11 cellular contexts compared by ENCODE assay signal in the genomic region with DNA sequence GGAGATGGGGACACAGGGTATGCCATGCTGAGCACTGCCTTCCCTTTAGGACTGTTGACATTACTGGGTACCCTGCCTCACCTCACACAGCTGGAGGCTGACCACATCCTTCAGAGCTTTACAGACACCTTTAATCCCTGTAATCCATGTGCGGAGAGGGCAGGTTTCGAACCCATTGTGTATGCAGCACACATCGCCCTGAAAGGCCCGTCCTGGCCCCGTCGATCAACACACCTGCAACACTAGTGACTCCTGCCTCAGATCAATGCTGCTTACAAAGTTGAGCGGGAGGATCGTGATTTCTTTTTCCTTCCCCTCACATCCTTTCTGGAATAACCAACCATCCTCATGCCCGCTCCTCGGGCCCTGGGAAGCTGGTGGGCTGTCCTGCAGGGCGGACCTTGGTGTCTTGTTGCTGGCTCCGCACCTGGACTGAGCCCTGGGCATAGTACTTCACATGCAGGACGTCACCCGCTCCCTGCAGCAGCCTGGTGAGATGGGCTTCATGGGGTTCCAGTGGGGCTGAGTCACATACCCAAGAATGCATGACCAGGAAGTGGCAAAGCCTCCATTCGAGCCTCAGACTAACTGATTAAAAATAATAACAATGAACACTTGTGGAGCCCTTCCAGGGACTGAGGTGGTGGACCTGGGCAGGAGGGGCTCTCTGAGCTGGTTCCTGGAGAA.
DNase-seq lines count a peak whose midpoint lies in the region; ATAC-seq, FAIRE-seq and TF ChIP-seq lines count a peak whose summit lies in the region.
"Had no signal": no experiment of that assay in that cellular context is flagged by ENCODE, and none has a peak within 500 bp of the region (broad histone marks: within the 10 kb centered on the region; RNA-seq: fewer than 3 reads in every experiment).

No MANE protein-coding gene starts in this region.

- no peak overlapping the region for H2BK20ac ChIP-seq in H1 (ENCODE audit: low read length)

- no peak overlapping the region for H3K4me2 ChIP-seq in H1 (ENCODE audit: insufficient read depth in 1 of 2, low read depth in 2 of 2, low read length in 2 of 2)

- TF ChIP-seq RAD21 in Ishikawa (IDR thresholded peaks at IDR 0.05; ENCODE audit: low read depth) (no peak), H1 (IDR thresholded peaks at IDR 0.05 in 1 of 2, conservative IDR thresholded peaks at IDR 0.05 in 1 of 2; ENCODE audit: low read depth in 2 of 2, low read length in 2 of 2) (no peak)

- H2BK5ac ChIP-seq in H1 (ENCODE audit: low read depth, low read length): peak overlapping the region; percentile 2; the same call in 1 of the 2 replicates

- TF ChIP-seq CTCF in H1 (IDR thresholded peaks at IDR 0.05; ENCODE audit: control extremely low read depth in 1 of 3, insufficient read depth in 1 of 3, low read depth in 1 of 3, low read length in 3 of 3) (no peak), osteocyte (IDR thresholded peaks at IDR 0.05) (no peak)

- no peak overlapping the region for H4K5ac ChIP-seq in H1 (ENCODE audit: insufficient read length, low read depth, low read length)

- no peaks in the 10 kb centered on the region for H3K36me3 ChIP-seq in H1 (ENCODE audit: control insufficient read depth in 2 of 4, insufficient read depth in 4 of 4, low read length in 3 of 4)
- H3K36me3 ChIP-seq: stomach had no signal

- POLR2A ChIA-PET in H1 (lab: Charles Lee; ENCODE audit: partially characterized antibody): interaction anchor here (1.7 kb wide), 1 partner anchor 29 kb away, joined by 3 read pairs; no protein-coding TSS in a partner anchor

- H4K20me1 ChIP-seq in H1 (replicated peaks in 1 of 2; ENCODE audit: control insufficient read depth in 1 of 2, insufficient read depth in 2 of 2, low read length in 2 of 2): no peaks in the 10 kb centered on the region

- H3K23me2 ChIP-seq in H1 (ENCODE audit: low read depth, low read length): no peaks in the 10 kb centered on the region

- DNase-seq in D341Med (ENCODE audit: low spot score) (peak; percentile 25), H1 (ENCODE audit: low read depth in 1 of 2, low spot score in 2 of 2) (peak in 1 of 2 experiments; percentile 38), osteocyte (ENCODE audit: extremely low spot score, unreplicated experiment) (peak; percentile 72), NCI-H1436 treated with DMSO at 0.1 percent for 48 hours (lab: John Stamatoyannopoulos, UW) (no peak)
- no peak for DNase-seq in activated CD4-positive, alpha-beta T cell treated with anti-CD3 and anti-CD28 coated beads, Interleukin-2, amount 50 U/mL, for 4 hours
- DNase-seq: NCI-H2029 treated with DMSO at 0.1 percent for 48 hours, stomach had no signal

- no peaks in the 10 kb centered on the region for H3K4me1 ChIP-seq in H1 (replicated peaks in 1 of 4; ENCODE audit: control insufficient read depth in 3 of 4, insufficient read depth in 4 of 4, low read length in 3 of 4)
- H3K4me1 ChIP-seq: stomach had no signal

- H2BK12ac ChIP-seq in H1 (ENCODE audit: low read depth, low read length): peak overlapping the region; percentile 84; the same call in 1 of the 2 replicates

- ATAC-seq in GM21576 (IDR thresholded peaks at IDR 0.05; ENCODE audit: unreplicated experiment) (no peak), HG03457 (IDR thresholded peaks at IDR 0.05; ENCODE audit: unreplicated experiment) (no peak)

- H3K23ac ChIP-seq in H1 (ENCODE audit: insufficient read length): no peak overlapping the region

- no peak for TF ChIP-seq POLR2A in H1 (IDR thresholded peaks at IDR 0.05; ENCODE audit: control extremely low read depth in 1 of 2, low read depth in 2 of 2, low read length in 2 of 2)

- H4K8ac ChIP-seq in H1 (ENCODE audit: extremely low read depth, insufficient read depth, low read length): no peak overlapping the region

- CTCF ChIA-PET in H1 (lab: Charles Lee; ENCODE audit: partially characterized antibody): interaction anchor here (0.6 to 3.7 kb wide), 8 partner anchors 16 to 443 kb away, joined by 3 to 26 read pairs (median 3); no protein-coding TSS in a partner anchor

- no peak overlapping the region for H2BK120ac ChIP-seq in H1 (replicated peaks; ENCODE audit: low read depth, low read length)

- no peaks in the 10 kb centered on the region for H3K27me3 ChIP-seq in H1 (replicated peaks in 1 of 4; ENCODE audit: control insufficient read depth in 3 of 4, extremely low read depth in 1 of 4, insufficient read depth in 3 of 4, low read length in 3 of 4)

- H3K9ac ChIP-seq in H1 (replicated peaks in 1 of 4; ENCODE audit: extremely low read depth in 1 of 4, low read depth in 3 of 4, low read length in 3 of 4): no peak overlapping the region

- WGBS in H1 (ENCODE audit: extremely low coverage in 1 of 2, insufficient coverage in 1 of 2, insufficient read length in 1 of 2, insufficient replicate concordance in 2 of 2, low coverage in 1 of 2, low lambda C conversion rate in 2 of 2, missing lambda C conversion rate in 1 of 2), 2 experiments: 92% methylated on average over 14 of the region's 15 CpGs; no CpG with 5 or more reads in 1 of the 2 experiments

- H3K36me3 Mint-ChIP-seq in osteocyte (ENCODE audit: unreplicated experiment): no peaks in the 10 kb centered on the region

- FAIRE-seq in H1 (lab: Jason Lieb, UNC): no peak
- FAIRE-seq: G401.6 had no signal

- no peaks in the 10 kb centered on the region for H3K9me3 ChIP-seq in H1 (ENCODE audit: insufficient read depth in 2 of 2, low read depth in 1 of 2, low read length in 1 of 2)
- H3K9me3 ChIP-seq: stomach had no signal

- H3K27ac Mint-ChIP-seq in osteocyte (ENCODE audit: unreplicated experiment): no peak overlapping the region

- no peaks in the 10 kb centered on the region for H3K27me3 Mint-ChIP-seq in osteocyte (ENCODE audit: unreplicated experiment)

- no peak overlapping the region for H3K14ac ChIP-seq in H1 (ENCODE audit: insufficient read length)

- no peak overlapping the region for H3K4me3 ChIP-seq in H1 (ENCODE audit: extremely low read depth in 1 of 4, insufficient read depth in 2 of 4, low read depth in 3 of 4, low read length in 4 of 4)
- H3K4me3 ChIP-seq: stomach had no signal

- H3K18ac ChIP-seq in H1 (ENCODE audit: extremely low read depth, low read length): no peak overlapping the region

- peak; percentile 72; the same call in 1 of the 2 replicates for TF ChIP-seq EP300 in Ishikawa (IDR thresholded peaks at IDR 0.05; ENCODE audit: borderline replicate concordance)
- no peak for TF ChIP-seq EP300 in H1 (IDR thresholded peaks at IDR 0.05; ENCODE audit: borderline replicate concordance in 1 of 2, low read depth in 2 of 2, low read length in 2 of 2)

- H3K27ac ChIP-seq in H1 (ENCODE audit: low read depth, low read length): no peak overlapping the region
- H3K27ac ChIP-seq: stomach had no signal

- H2BK15ac ChIP-seq in H1 (ENCODE audit: low read length): 0 out of 2 replicates have a peak overlapping the region, but pooled peaks have one; percentile 61

- no peak overlapping the region for H3K4me3 Mint-ChIP-seq in osteocyte (ENCODE audit: unreplicated experiment)

- no peak overlapping the region for H2AK5ac ChIP-seq in H1 (ENCODE audit: low read depth, low read length)

- no peaks in the 10 kb centered on the region for H3K79me2 ChIP-seq in H1 (ENCODE audit: control insufficient read depth in 1 of 2, insufficient read depth in 2 of 2, low read length in 2 of 2)

- H3K79me1 ChIP-seq in H1 (ENCODE audit: low read depth, low read length): no peaks in the 10 kb centered on the region

- no peak overlapping the region for H3K56ac ChIP-seq in H1 (replicated peaks; ENCODE audit: insufficient read length, low read depth, low read length)

- H3K9me3 Mint-ChIP-seq in osteocyte (ENCODE audit: unreplicated experiment): no peaks in the 10 kb centered on the region

- H3K4ac ChIP-seq in H1 (replicated peaks; ENCODE audit: insufficient read length, low read depth, low read length): no peak overlapping the region

- H2AFZ ChIP-seq in H1 (ENCODE audit: low read length): no peak overlapping the region

- H3K4me1 Mint-ChIP-seq in osteocyte (ENCODE audit: unreplicated experiment): peaks cover 8% of the 10 kb centered on the region

- no peak overlapping the region for H4K91ac ChIP-seq in H1 (replicated peaks; ENCODE audit: insufficient read length, low read length)

TF ChIP-seq in Ishikawa, 13 proteins besides CTCF, POLR2A, EP300 and RAD21 (continues in another document):
- TF ChIP-seq FOXM1 (IDR thresholded peaks at IDR 0.05; ENCODE audit: borderline replicate concordance, low read depth) (peak; percentile 50; the same call in 1 of the 2 replicates), TEAD4 (IDR thresholded peaks at IDR 0.05) (peak; percentile 87), EGR1 (IDR thresholded peaks at IDR 0.05) (no peak), TCF12 (IDR thresholded peaks at IDR 0.05; ENCODE audit: low read depth) (peak; percentile 55), NFIC (IDR thresholded peaks at IDR 0.05) (peak; percentile 48), CREB1 (IDR thresholded peaks at IDR 0.05; ENCODE audit: low read depth) (no peak), ZBTB7A (IDR thresholded peaks at IDR 0.05; ENCODE audit: low read depth) (no peak), CEBPB (IDR thresholded peaks at IDR 0.05) (no peak)
- TF ChIP-seq, protein P1, sequence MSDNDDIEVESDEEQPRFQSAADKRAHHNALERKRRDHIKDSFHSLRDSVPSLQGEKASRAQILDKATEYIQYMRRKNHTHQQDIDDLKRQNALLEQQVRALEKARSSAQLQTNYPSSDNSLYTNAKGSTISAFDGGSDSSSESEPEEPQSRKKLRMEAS (IDR thresholded peaks at IDR 0.05): peak; percentile 33; the same call in 1 of the 2 replicates

TF ChIP-seq in H1, 55 proteins besides CTCF, POLR2A, EP300 and RAD21 (continues in another document):
- TF ChIP-seq SUZ12 (IDR thresholded peaks at IDR 0.05; ENCODE audit: low read length): no peak
- no peak for TF ChIP-seq YY1 (IDR thresholded peaks at IDR 0.05; ENCODE audit: low read depth, low read length)
- no peak for TF ChIP-seq SIRT6 (IDR thresholded peaks at IDR 0.05; ENCODE audit: low read length)
- no peak for TF ChIP-seq CHD2 (IDR thresholded peaks at IDR 0.05; ENCODE audit: low read length)
- TF ChIP-seq SAP30 (IDR thresholded peaks at IDR 0.05; ENCODE audit: insufficient read depth, insufficient replicate concordance, low read length): no peak
- no peak for TF ChIP-seq BRCA1 (IDR thresholded peaks at IDR 0.05; ENCODE audit: low read depth, low read length)
- TF ChIP-seq, protein P2, sequence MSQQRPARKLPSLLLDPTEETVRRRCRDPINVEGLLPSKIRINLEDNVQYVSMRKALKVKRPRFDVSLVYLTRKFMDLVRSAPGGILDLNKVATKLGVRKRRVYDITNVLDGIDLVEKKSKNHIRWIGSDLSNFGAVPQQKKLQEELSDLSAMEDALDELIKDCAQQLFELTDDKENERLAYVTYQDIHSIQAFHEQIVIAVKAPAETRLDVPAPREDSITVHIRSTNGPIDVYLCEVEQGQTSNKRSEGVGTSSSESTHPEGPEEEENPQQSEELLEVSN (IDR thresholded peaks at IDR 0.05): no peak
- no peak for TF ChIP-seq BCL11A (IDR thresholded peaks at IDR 0.05; ENCODE audit: low read depth in 2 of 2, low read length in 2 of 2)
- no peak for TF ChIP-seq POU5F1 (IDR thresholded peaks at IDR 0.05; ENCODE audit: low read depth, low read length)
- no peak for TF ChIP-seq KDM1A (IDR thresholded peaks at IDR 0.05; ENCODE audit: borderline replicate concordance, low read length)
- no peak for TF ChIP-seq SP1 (IDR thresholded peaks at IDR 0.05; ENCODE audit: low read depth, low read length)
- no peak for TF ChIP-seq SP4 (IDR thresholded peaks at IDR 0.05; ENCODE audit: low read length)

Comparison
In these comparisons a context has a peak if more than half of its experiments do, and no peak if none do; other contexts are left out.
1. DNase-seq: peak in D341Med (single experiment) and osteocyte (single experiment); none in NCI-H1436 treated with DMSO at 0.1 percent for 48 hours (single experiment) and activated CD4-positive, alpha-beta T cell treated with anti-CD3 and anti-CD28 coated beads, Interleukin-2, amount 50 U/mL, for 4 hours (0 of 2).